ENCODE assay signal across 24 cellular contexts in genomic region chr1:24237046-24237371, GRCh38. TPM values are rescaled to one million over a fixed set of nuclear protein-coding genes. Genes with fewer than 3 reads are reported as not detected.
DNase-seq lines count a peak whose midpoint lies in the region; ATAC-seq and TF ChIP-seq lines count a peak whose summit lies in the region.
"Had no signal": no experiment of that assay in that cellular context is flagged by ENCODE, and none has a peak within 500 bp of the region (broad histone marks: within the 10 kb centered on the region; RNA-seq: fewer than 3 reads in every experiment).

No MANE protein-coding gene starts in this region.

- H3K27ac Mint-ChIP-seq in progenitor cell of endocrine pancreas, result peak overlapping the region; percentile 21
- no peak overlapping the region for H3K27ac Mint-ChIP-seq in H9
- H3K27ac Mint-ChIP-seq: activated CD4-positive, alpha-beta T cell treated with anti-CD3 and anti-CD28 coated beads, Interleukin-2, amount 10 ng/mL, durations not matched to agents 24 days and 14 days; natural killer cell treated with Interleukin-12 subunit alpha and Interleukin-12 subunit beta and Interleukin-15 and Interleukin-18, amount 100 ng/mL, for 72 hours had no signal

- no peaks in the 10 kb centered on the region for H3K23me2 ChIP-seq in H9 (ENCODE audit: insufficient read length, low read depth, low read length, poor library complexity, severe bottlenecking)

- DNase-seq in HCT116 (ENCODE audit: low read depth, low spot score), result no peak
- no peak for DNase-seq in RWPE2 (ENCODE audit: low spot score)
- no peak for DNase-seq in progenitor cell of endocrine pancreas (ENCODE audit: low spot score, unreplicated experiment)
- DNase-seq in activated T-cell treated with anti-CD3 and anti-CD28 coated beads for 4 hours, result no peak
- no peak for DNase-seq in H9
- DNase-seq: activated CD4-positive, alpha-beta T cell treated with anti-CD3 and anti-CD28 coated beads, Interleukin-2, amount 10 ng/mL, durations not matched to agents 24 days and 14 days; activated T-cell treated with anti-CD3 and anti-CD28 coated beads, Interleukin-2, amount 50 U/mL, for 4 hours; effector memory CD4-positive, alpha-beta T cell; erythroblast; gastrocnemius medialis; Kasumi-1; left ventricle myocardium inferior; NCI-H446 treated with DMSO at 0.1 percent for 48 hours; NCI-H82; Right ventricle myocardium superior; sigmoid colon; stimulated activated CD4-positive, alpha-beta T cell treated with anti-CD3 and anti-CD28 coated beads, Interleukin-4, amount 100 ng/mL, for 4 hours; stimulated activated naive CD4-positive, alpha-beta T cell; testis had no signal

- H4K91ac ChIP-seq in H9 (ENCODE audit: insufficient read length, low read depth, low read length), result no peak overlapping the region

- no peaks in the 10 kb centered on the region for H3K79me1 ChIP-seq in H9 (ENCODE audit: insufficient read depth, low read depth, low read length, poor library complexity, severe bottlenecking)

- H3K36me3 ChIP-seq in HCT116 (ENCODE audit: control insufficient read depth in 1 of 2, insufficient read depth in 2 of 2, low read length in 2 of 2) (no peaks in the 10 kb centered on the region), RWPE2 (ENCODE audit: low read depth) (no peaks in the 10 kb centered on the region), gastroesophageal sphincter (no peaks in the 10 kb centered on the region)
- H3K36me3 ChIP-seq: gastrocnemius medialis, left ventricle myocardium inferior, sigmoid colon had no signal

- H3K4me3 ChIP-seq in HCT116 (replicated peaks in 1 of 2; ENCODE audit: low read depth in 1 of 2, low read length in 2 of 2) (peak overlapping the region in 1 of 2 experiments; percentile 21; a peak in 1 of 4 replicates), RWPE2 (ENCODE audit: severe bottlenecking) (no peak overlapping the region), gastroesophageal sphincter (no peak overlapping the region)
- H3K4me3 ChIP-seq: gastrocnemius medialis, left ventricle myocardium inferior, sigmoid colon, testis had no signal

- no peak for TF ChIP-seq RAD21 in HCT116 (IDR thresholded peaks at IDR 0.05; ENCODE audit: low read depth)

- RAD21 ChIA-PET in HCT116 (lab: Charles Lee; ENCODE audit: low non-redundant PET in 1 of 2, low total read pairs in 2 of 2, uncharacterized antibody in 2 of 2, unreplicated experiment in 2 of 2), result no interaction called here

- 62% methylated on average over 2 of the region's 3 CpGs; no CpG with 5 or more reads in 1 of the 2 donors for WGBS in gastroesophageal sphincter (ENCODE audit: low coverage in 1 of 2), 2 donors
- no CpG with 5 or more reads among the region's 3 CpGs for WGBS in H9 (ENCODE audit: extremely low coverage, insufficient read length, low lambda C conversion rate)

- TF ChIP-seq EP300 in gastroesophageal sphincter (IDR thresholded peaks at IDR 0.05), result no peak

- no peak overlapping the region for H3K4ac ChIP-seq in H9 (ENCODE audit: low read depth, low read length)

- H3K9me2 ChIP-seq in HCT116 (ENCODE audit: insufficient read depth), result no peaks in the 10 kb centered on the region

- no peak overlapping the region for H4K8ac ChIP-seq in H9 (replicated peaks; ENCODE audit: insufficient read length, low read depth, low read length)

- H3K4me3 Mint-ChIP-seq in progenitor cell of endocrine pancreas (ENCODE audit: low read depth) (no peak overlapping the region), H9 (no peak overlapping the region)
- H3K4me3 Mint-ChIP-seq: activated CD4-positive, alpha-beta T cell treated with anti-CD3 and anti-CD28 coated beads, Interleukin-2, amount 10 ng/mL, durations not matched to agents 24 days and 14 days; activated T-cell treated with anti-CD3 and anti-CD28 coated beads, Interleukin-2, amount 50 U/mL, for 4 hours; natural killer cell treated with Interleukin-12 subunit alpha and Interleukin-12 subunit beta and Interleukin-15 and Interleukin-18, amount 100 ng/mL, for 72 hours had no signal

- no peak overlapping the region for H2BK20ac ChIP-seq in H9 (ENCODE audit: low read depth, low read length, poor library complexity, severe bottlenecking)

- BruUV-seq in HCT116 (replicated peaks; lab: Mats Ljungman, UMichigan), result no TSS peak

- H4K20me1 ChIP-seq in HCT116 (ENCODE audit: insufficient read depth) (no peaks in the 10 kb centered on the region), H9 (ENCODE audit: control insufficient read depth, insufficient read depth, insufficient read length) (no peaks in the 10 kb centered on the region)

- CTCF ChIA-PET in HCT116 (lab: Charles Lee), result interaction anchor here (1.1 to 1.2 kb wide), 2 partner anchors 35 to 155 kb away, joined by 3 to 5 read pairs; no protein-coding TSS in a partner anchor

- no peak overlapping the region for H3K23ac ChIP-seq in H9 (ENCODE audit: insufficient read length, low read depth, low read length)

- H2AK5ac ChIP-seq in H9 (ENCODE audit: insufficient read length, low read length), result no peak overlapping the region

- no peak overlapping the region for H3K56ac ChIP-seq in H9 (ENCODE audit: insufficient read length, low read depth, low read length)

- no peak overlapping the region for H3T11ph ChIP-seq in H9 (ENCODE audit: low read length)

- H3K4me1 Mint-ChIP-seq in progenitor cell of endocrine pancreas (ENCODE audit: low read depth) (peaks cover 12% of the 10 kb centered on the region), H9 (peaks cover 16 to 28% of the 10 kb centered on the region in 2 experiments)

- H3K4me1 ChIP-seq in HCT116 (ENCODE audit: control insufficient read depth in 1 of 2, insufficient read depth in 2 of 2, low read length in 2 of 2) (peaks cover 13 to 20% of the 10 kb centered on the region in 2 experiments), RWPE2 (ENCODE audit: insufficient read depth, poor library complexity, severe bottlenecking) (peaks cover 14% of the 10 kb centered on the region), gastroesophageal sphincter (peaks cover 0 to 7% (median 0%) of the 10 kb centered on the region in 3 donors), H9 (ENCODE audit: insufficient read depth, low read length) (no peaks in the 10 kb centered on the region; the same call in 1 of the 2 replicates)
- H3K4me1 ChIP-seq: gastrocnemius medialis, parathyroid adenoma, testis had no signal

- H2AFZ ChIP-seq in HCT116 (ENCODE audit: low read depth, low read length, poor library complexity, severe bottlenecking), result peak overlapping the region; percentile 72
- H2AFZ ChIP-seq in H9 (ENCODE audit: low read length), result no peak overlapping the region
- H2AFZ ChIP-seq: parathyroid adenoma had no signal

- TF ChIP-seq POLR2A in HCT116 (IDR thresholded peaks at IDR 0.05; ENCODE audit: borderline replicate concordance, extremely low read depth, insufficient read depth, insufficient read length) (no peak), gastroesophageal sphincter (IDR thresholded peaks at IDR 0.05) (no peak)

- H3K14ac ChIP-seq in H9 (ENCODE audit: insufficient read depth, low read length), result no peak overlapping the region

- POLR2A ChIA-PET in HCT116 (lab: Charles Lee), result no interaction called here

- H3K27me3 Mint-ChIP-seq in progenitor cell of endocrine pancreas, result peaks cover 8% of the 10 kb centered on the region
- peaks cover 1% of the 10 kb centered on the region for H3K27me3 Mint-ChIP-seq in H9 (ENCODE audit: low read depth)

- peak overlapping the region; percentile 66 for H3K4me2 ChIP-seq in HCT116 (ENCODE audit: low read length)
- H3K4me2 ChIP-seq in H9 (ENCODE audit: insufficient read depth, insufficient read length, low read length), result no peak overlapping the region

- no peaks in the 10 kb centered on the region for H3K27me3 ChIP-seq in HCT116 (ENCODE audit: insufficient read depth, low read length)
- H3K27me3 ChIP-seq in RWPE2 (ENCODE audit: insufficient read depth, poor library complexity, severe bottlenecking), result no peaks in the 10 kb centered on the region
- peaks cover 28% of the 10 kb centered on the region for H3K27me3 ChIP-seq in gastroesophageal sphincter
- no peaks in the 10 kb centered on the region for H3K27me3 ChIP-seq in H9 (ENCODE audit: insufficient read depth, low read length)
- H3K27me3 ChIP-seq: sigmoid colon, testis had no signal

- TF ChIP-seq CTCF in HCT116 (IDR thresholded peaks at IDR 0.05 in 2 of 3, conservative IDR thresholded peaks at IDR 0.05 in 1 of 3; ENCODE audit: borderline replicate concordance in 1 of 3, insufficient read depth in 1 of 3, low read depth in 2 of 3, low read length in 2 of 3) (no peak), RWPE2 (IDR thresholded peaks at IDR 0.05; ENCODE audit: poor library complexity, severe bottlenecking) (no peak), gastroesophageal sphincter (IDR thresholded peaks at IDR 0.05) (no peak), progenitor cell of endocrine pancreas (IDR thresholded peaks at IDR 0.05; ENCODE audit: unreplicated experiment) (no peak), H9 (conservative IDR thresholded peaks at IDR 0.05) (no peak)

- no peak overlapping the region for H2BK12ac ChIP-seq in H9 (ENCODE audit: insufficient read length, low read depth, low read length)

- no peak overlapping the region for H4K5ac ChIP-seq in H9 (ENCODE audit: insufficient read length, low read depth, low read length)

- H3K36me3 Mint-ChIP-seq in progenitor cell of endocrine pancreas (ENCODE audit: insufficient read depth) (no peaks in the 10 kb centered on the region), H9 (ENCODE audit: insufficient read depth in 1 of 3, low read depth in 3 of 3) (peaks cover 0 to 11% (median 2%) of the 10 kb centered on the region in 3 experiments; a peak in 2 of 7 replicates)
- H3K36me3 Mint-ChIP-seq: natural killer cell treated with Interleukin-12 subunit alpha and Interleukin-12 subunit beta and Interleukin-15 and Interleukin-18, amount 100 ng/mL, for 72 hours had no signal

- H3K18ac ChIP-seq in H9 (ENCODE audit: insufficient read length, low read depth, low read length), result no peak overlapping the region

- H3K79me2 ChIP-seq in HCT116 (ENCODE audit: insufficient read depth, low read length) (no peaks in the 10 kb centered on the region), H9 (ENCODE audit: insufficient read depth, low read length) (no peaks in the 10 kb centered on the region)
- H3K79me2 ChIP-seq: parathyroid adenoma had no signal

- H3K9me3 Mint-ChIP-seq in progenitor cell of endocrine pancreas (ENCODE audit: low read depth) (peaks cover 4% of the 10 kb centered on the region), H9 (peaks cover 0 to 5% of the 10 kb centered on the region in 2 experiments; a peak in 1 of 5 replicates)
- H3K9me3 Mint-ChIP-seq: activated CD4-positive, alpha-beta T cell treated with anti-CD3 and anti-CD28 coated beads, Interleukin-2, amount 10 ng/mL, durations not matched to agents 24 days and 14 days; natural killer cell treated with Interleukin-12 subunit alpha and Interleukin-12 subunit beta and Interleukin-15 and Interleukin-18, amount 100 ng/mL, for 72 hours had no signal

- H2BK120ac ChIP-seq in H9 (ENCODE audit: low read depth, low read length, poor library complexity, severe bottlenecking), result no peak overlapping the region

- no peak overlapping the region for H3K9ac ChIP-seq in HCT116 (ENCODE audit: low read length)
- H3K9ac ChIP-seq in H9 (ENCODE audit: extremely low read depth, insufficient read length, low read length), result no peak overlapping the region
- H3K9ac ChIP-seq: parathyroid adenoma had no signal

- H3K9me3 ChIP-seq in HCT116 (ENCODE audit: control insufficient read depth in 1 of 2, insufficient read depth in 1 of 2, low read depth in 1 of 2, low read length in 2 of 2) (no peaks in the 10 kb centered on the region), RWPE2 (ENCODE audit: severe bottlenecking) (no peaks in the 10 kb centered on the region), gastroesophageal sphincter (no peaks in the 10 kb centered on the region), H9 (ENCODE audit: control insufficient read depth, low read depth, low read length) (no peaks in the 10 kb centered on the region)
- H3K9me3 ChIP-seq: gastrocnemius medialis, left ventricle myocardium inferior, sigmoid colon, testis had no signal

- H2BK15ac ChIP-seq in H9 (ENCODE audit: low read depth, low read length), result no peak overlapping the region

- H3K27ac ChIP-seq in HCT116 (ENCODE audit: low read depth, low read length) (no peak overlapping the region), RWPE2 (ENCODE audit: poor library complexity, severe bottlenecking) (peak overlapping the region; percentile 78), gastroesophageal sphincter (no peak overlapping the region), H9 (ENCODE audit: insufficient read length, low read depth, low read length) (no peak overlapping the region)
- H3K27ac ChIP-seq: gastrocnemius medialis, left ventricle myocardium inferior, parathyroid adenoma, sigmoid colon, testis, VCaP had no signal

- ATAC-seq in HCT116 (no peak), RWPE2 (ENCODE audit: low read depth) (no peak), gastroesophageal sphincter (peak; percentile 5), GM18858 (IDR thresholded peaks at IDR 0.05; ENCODE audit: unreplicated experiment) (no peak)
- ATAC-seq: gastrocnemius medialis; natural killer cell treated with Interleukin-12 subunit alpha and Interleukin-12 subunit beta and Interleukin-15 and Interleukin-18, amount 100 ng/mL, for 72 hours had no signal

- no peak overlapping the region for H2BK5ac ChIP-seq in H9 (ENCODE audit: insufficient read length, low read length)

- intact Hi-C loops in HCT116 (cut with micrococcal nuclease), result no loop called here

RNA-seq across cellular contexts. Expression of gene IFNLR1, which starts 49.9 kb away (rescaled TPM):
- total RNA-seq in HCT116 (2021; ENCODE audit: unreplicated experiment) (7.6 TPM), gastroesophageal sphincter (1 to 10 TPM in 3 of 4 donors, under 1 TPM in 1; 0.93 to 2.8 (median 1.2) TPM), progenitor cell of endocrine pancreas (19.6 and 21.2 TPM in 2 replicates), H9 (2021) (8.9 and 9.6 TPM in 2 replicates)
- polyA plus RNA-seq in HCT116 (2012), result 5.0 TPM in 2 replicates
